ENCODE assay signal across 11 cellular contexts in genomic region chr7:144594580-144594979, GRCh38.
"Had no signal": no experiment of that assay in that cellular context is flagged by ENCODE, and none has a peak within 500 bp of the region (broad histone marks: within the 10 kb centered on the region; RNA-seq: fewer than 3 reads in every experiment).

No MANE protein-coding gene starts in this region.

- H3K4me3 ChIP-seq: GM23248, GM23338, HAP-1 had no signal

- H3K9ac ChIP-seq: GM23248 had no signal

- DNase-seq: GM23248, GOT3, H7, H9, HCEC 1CT, HFFc6 had no signal

- FAIRE-seq: H1, H54 had no signal

- H3K36me3 ChIP-seq: HAP-1 had no signal

- H3K27ac Mint-ChIP-seq: GM23338, H9, HFFc6 had no signal

- H3K4me3 Mint-ChIP-seq: GM23338, H9, HFFc6 had no signal

- H2AFZ ChIP-seq: GM23248, GM23338 had no signal

- H3K4me2 ChIP-seq: GM23338 had no signal

- H3K9me3 ChIP-seq: HAP-1 had no signal

- ATAC-seq: GM23338, HCT116 had no signal

- H3K4me1 Mint-ChIP-seq: GM23338, H9 had no signal

- H3K4me1 ChIP-seq: HAP-1 had no signal

- H3K27ac ChIP-seq: GM23248 had no signal
